ENCODE assay signal across 8 cellular contexts in the genomic region with DNA sequence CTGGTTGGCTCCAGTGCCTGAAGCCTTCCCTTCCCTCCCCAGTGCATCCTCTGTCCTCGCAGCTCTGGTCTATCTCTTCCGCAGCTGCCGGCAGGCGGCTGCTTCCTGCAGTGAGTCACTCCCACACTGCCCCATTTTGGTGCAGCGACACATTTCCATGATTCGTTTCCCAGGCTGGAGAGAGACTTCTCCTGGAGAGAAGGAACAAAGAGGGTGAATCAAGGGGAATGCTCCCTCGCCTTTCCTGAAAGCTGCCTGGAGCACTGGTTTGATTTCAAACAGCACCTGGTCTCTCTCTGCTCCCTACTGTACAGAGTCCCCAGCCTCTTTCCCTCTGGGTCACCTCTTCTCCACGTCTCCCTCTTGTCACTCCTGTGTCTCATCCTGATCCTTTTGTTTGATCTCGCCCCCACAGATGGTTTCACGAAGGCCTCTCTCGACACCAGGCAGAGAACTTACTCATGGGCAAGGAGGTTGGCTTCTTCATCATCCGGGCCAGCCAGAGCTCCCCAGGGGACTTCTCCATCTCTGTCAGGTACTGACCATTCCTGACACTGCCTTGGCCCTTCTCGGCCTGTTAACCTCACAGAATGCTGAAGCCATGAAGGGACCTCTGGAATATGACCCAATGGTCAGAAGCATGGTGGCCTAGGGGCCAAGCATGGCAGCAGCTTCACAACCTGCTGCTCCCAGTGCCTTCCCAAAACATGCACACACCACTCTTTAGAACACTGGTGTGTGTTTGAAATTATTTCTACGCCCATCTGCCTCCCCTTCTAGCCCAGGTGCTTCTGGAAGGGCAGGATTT. TPM values are rescaled to one million over a fixed set of nuclear protein-coding genes. Genes with fewer than 3 reads are reported as not detected.
DNase-seq lines count a peak whose midpoint lies in the region; ATAC-seq, FAIRE-seq and TF ChIP-seq lines count a peak whose summit lies in the region.

A gene (plus strand): TSS at position 758 of the 808 bp plus-strand sequence. CDS start 3,978 bp downstream, outside the sequence.

- BruUV-seq in PC-3 (replicated peaks; lab: Mats Ljungman, UMichigan): no TSS peak

- peak within 1 kb of the TSS; percentile 61 for H3K27ac ChIP-seq in PC-3 (ENCODE audit: low read length)

- peak within 1 kb of the TSS; percentile 58 for H3K4me2 ChIP-seq in PC-3 (ENCODE audit: low read length)

- POLR2A ChIA-PET in PC-3 (lab: Charles Lee; ENCODE audit: unreplicated experiment): no interaction called here

- FAIRE-seq in frontal cortex (lab: Jason Lieb, UNC): no peak

- no peaks in the 10 kb centered on the region for H4K20me1 ChIP-seq in PC-3 (ENCODE audit: low read length)

- no peaks in the 10 kb centered on the region for H3K36me3 ChIP-seq in PC-3 (ENCODE audit: low read depth, low read length)

- no peaks in the 10 kb centered on the region for H3K27me3 ChIP-seq in PC-3 (ENCODE audit: low read length)

- H3K79me2 ChIP-seq in PC-3 (ENCODE audit: low read length): no peaks in the 10 kb centered on the region

- no peaks in the 10 kb centered on the region for H3F3A ChIP-seq in PC-3 (ENCODE audit: low read length, unreplicated experiment)

- H3K4me1 ChIP-seq in PC-3 (ENCODE audit: insufficient read depth, low read length): peaks cover 27% of the 10 kb centered on the region

- peak; percentile 87 for DNase-seq in ELF-1 (ENCODE audit: low read depth, low spot score)
- DNase-seq in PC-3: peak; percentile 57
- peak; percentile 63 for DNase-seq in amniotic epithelial cell (ENCODE audit: low read depth)
- peak; percentile 78 for DNase-seq in kidney tubule cell (ENCODE audit: low spot score)
- DNase-seq in cerebellar nuclear complex (lab: John Stamatoyannopoulos, UW): no peak
- DNase-seq in frontal cortex (ENCODE audit: low spot score in 2 of 2): no peak
- DNase-seq in NCI-H1105 treated with DMSO at 0.1 percent for 48 hours (lab: John Stamatoyannopoulos, UW): no peak

- ATAC-seq in PC-3: peak; percentile 74
- no peak for ATAC-seq in GM19467 (IDR thresholded peaks at IDR 0.05; ENCODE audit: unreplicated experiment)

- H3K9me2 ChIP-seq in PC-3 (replicated peaks; ENCODE audit: low read length): no peaks in the 10 kb centered on the region

- peak within 1 kb of the TSS; percentile 57; the same call in 1 of the 2 replicates for H2AFZ ChIP-seq in PC-3 (ENCODE audit: low read length)

- intact Hi-C loops in PC-3 (cut with micrococcal nuclease): no loop called here

- H3K9me3 ChIP-seq in PC-3 (ENCODE audit: low read length): no peaks in the 10 kb centered on the region

- CTCF ChIA-PET in PC-3 (lab: Charles Lee): no interaction called here

- H3K9ac ChIP-seq in PC-3 (ENCODE audit: low read length): no peak within 1 kb of the TSS

- TF ChIP-seq CTCF in PC-3 (conservative IDR thresholded peaks at IDR 0.05; ENCODE audit: low read depth, low read length): peak; percentile 29; the same call in 1 of the 2 replicates

- no peak within 1 kb of the TSS; the same call in 1 of the 2 replicates for H3K4me3 ChIP-seq in PC-3 (ENCODE audit: low read length)

RNA-seq across cellular contexts. Expression of the gene that starts here (rescaled TPM):
- total RNA-seq in PC-3 (2014; rRNA removed) (not detected in 2 replicates), frontal cortex (not detected)

Comparison
In these comparisons a context has a peak if more than half of its experiments do, and no peak if none do; other contexts are left out.
1. Peak in DNase-seq, ATAC-seq, H3K27ac ChIP-seq and H3K4me2 ChIP-seq in PC-3; RNA of the gene not detected or under 1 TPM.
2. DNase-seq: peak in ELF-1 (single experiment), amniotic epithelial cell (single experiment) and kidney tubule cell (single experiment); none in cerebellar nuclear complex (0 of 2), frontal cortex (0 of 2) and NCI-H1105 treated with DMSO at 0.1 percent for 48 hours (single experiment).